ENCODE assay signal across 30 cellular contexts in the genomic region with DNA sequence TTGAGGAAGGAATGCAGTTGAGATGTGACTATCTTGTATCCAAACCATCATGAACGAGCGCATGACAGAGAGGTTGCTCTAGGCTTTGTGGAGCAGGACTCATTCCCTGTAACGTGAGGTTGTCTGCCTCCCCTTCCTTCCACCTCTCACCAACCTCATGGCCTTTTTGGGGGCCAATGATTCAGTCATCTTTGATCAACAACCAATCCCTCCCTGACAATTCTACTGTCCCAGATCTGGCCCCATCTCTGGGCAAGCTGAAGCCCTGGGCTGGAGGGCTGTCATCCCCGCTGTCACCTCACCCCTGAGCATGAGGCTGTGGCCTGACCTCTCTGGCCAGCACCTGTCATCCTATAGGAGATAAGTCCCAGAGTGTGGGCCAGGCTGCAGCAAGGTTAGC. TPM values are rescaled to one million over a fixed set of nuclear protein-coding genes. Genes with fewer than 3 reads are reported as not detected.
"Had no signal": no experiment of that assay in that cellular context is flagged by ENCODE, and none has a peak within 500 bp of the region (broad histone marks: within the 10 kb centered on the region; RNA-seq: fewer than 3 reads in every experiment).

No MANE protein-coding gene starts in this region.

- ATAC-seq: activated CD8-positive, alpha-beta T cell treated with anti-CD3 and anti-CD28 coated beads for 36 hours; activated naive CD4-positive, alpha-beta T cell treated with anti-CD3 and anti-CD28 coated beads, Interleukin-2, amount 50 U/mL, for 72 hours; activated T-cell treated with anti-CD3 and anti-CD28 coated beads, Interleukin-2, amount 50 U/mL, for 72 hours; effector memory CD8-positive, alpha-beta T cell; foreskin keratinocyte; gastrocnemius medialis; heart left ventricle; WTC11 had no signal

- H3K27ac Mint-ChIP-seq: activated CD8-positive, alpha-beta T cell treated with anti-CD3 and anti-CD28 coated beads for 36 hours; activated naive CD4-positive, alpha-beta T cell treated with anti-CD3 and anti-CD28 coated beads, Interleukin-2, amount 10 ng/mL, durations not matched to agents 7 days and 5 days; activated naive CD4-positive, alpha-beta T cell treated with anti-CD3 and anti-CD28 coated beads, Interleukin-2, amount 50 U/mL, for 72 hours; activated naive CD8-positive, alpha-beta T cell treated with anti-CD3 and anti-CD28 coated beads, Interleukin-2, amount 10 ng/mL, durations not matched to agents 7 days and 5 days; activated T-cell treated with anti-CD3 and anti-CD28 coated beads, Interleukin-2, amount 50 U/mL, for 24 hours; activated T-cell treated with anti-CD3 and anti-CD28 coated beads, Interleukin-2, amount 50 U/mL, for 72 hours; brain; effector memory CD8-positive, alpha-beta T cell; WTC11 had no signal

- H3K9me3 Mint-ChIP-seq: activated CD8-positive, alpha-beta T cell treated with anti-CD3 and anti-CD28 coated beads for 36 hours; activated naive CD4-positive, alpha-beta T cell treated with anti-CD3 and anti-CD28 coated beads, Interleukin-2, amount 10 ng/mL, durations not matched to agents 7 days and 5 days; activated naive CD4-positive, alpha-beta T cell treated with anti-CD3 and anti-CD28 coated beads, Interleukin-2, amount 50 U/mL, for 72 hours; activated naive CD8-positive, alpha-beta T cell treated with anti-CD3 and anti-CD28 coated beads, Interleukin-2, amount 10 ng/mL, durations not matched to agents 7 days and 5 days; activated T-cell treated with anti-CD3 and anti-CD28 coated beads, Interleukin-2, amount 50 U/mL, for 24 hours; activated T-cell treated with anti-CD3 and anti-CD28 coated beads, Interleukin-2, amount 50 U/mL, for 72 hours; brain; central memory CD8-positive, alpha-beta T cell; effector memory CD8-positive, alpha-beta T cell; WTC11 had no signal

- H3K27me3 Mint-ChIP-seq: brain had no signal

- FAIRE-seq: colon had no signal

- H3K36me3 Mint-ChIP-seq: activated naive CD4-positive, alpha-beta T cell treated with anti-CD3 and anti-CD28 coated beads, Interleukin-2, amount 10 ng/mL, durations not matched to agents 7 days and 5 days; activated naive CD4-positive, alpha-beta T cell treated with anti-CD3 and anti-CD28 coated beads, Interleukin-2, amount 50 U/mL, for 72 hours; activated naive CD8-positive, alpha-beta T cell treated with anti-CD3 and anti-CD28 coated beads, Interleukin-2, amount 10 ng/mL, durations not matched to agents 7 days and 5 days; brain had no signal

- DNase-seq: activated CD4-positive, alpha-beta T cell treated with anti-CD3 and anti-CD28 coated beads for 1 hour; activated CD4-positive, alpha-beta T cell treated with anti-CD3 and anti-CD28 coated beads for 4 hours; activated CD4-positive, alpha-beta T cell treated with anti-CD3 and anti-CD28 coated beads, Interleukin-2, amount 50 U/mL, for 1 hour; activated CD4-positive, alpha-beta T cell treated with anti-CD3 and anti-CD28 coated beads, Interleukin-2, amount 50 U/mL, for 48 hours; activated CD8-positive, alpha-beta memory T cell treated with anti-CD3 and anti-CD28 coated beads, Interleukin-2, amount 50 U/mL, for 48 hours; activated CD8-positive, alpha-beta T cell treated with anti-CD3 and anti-CD28 coated beads for 36 hours; activated gamma-delta T cell; activated naive CD4-positive, alpha-beta T cell; activated naive CD4-positive, alpha-beta T cell treated with anti-CD3 and anti-CD28 coated beads, Interleukin-2, amount 10 ng/mL, durations not matched to agents 7 days and 5 days; activated naive CD8-positive, alpha-beta T cell treated with anti-CD3 and anti-CD28 coated beads, Interleukin-2, amount 10 ng/mL, durations not matched to agents 7 days and 5 days; activated T-cell treated with anti-CD3 and anti-CD28 coated beads for 4 hours; activated T-cell treated with anti-CD3 and anti-CD28 coated beads, Interleukin-2, amount 50 U/mL, for 24 hours; activated T-cell treated with anti-CD3 and anti-CD28 coated beads, Interleukin-2, amount 50 U/mL, for 72 hours; cortex of kidney; dermis blood vessel endothelial cell; effector CD4-positive, alpha-beta T cell; effector memory CD8-positive, alpha-beta T cell; erythroblast; foreskin keratinocyte; gastrocnemius medialis; glutamatergic neuron; heart left ventricle; T-helper 2 cell had no signal

- H3K4me3 Mint-ChIP-seq: activated CD8-positive, alpha-beta T cell treated with anti-CD3 and anti-CD28 coated beads for 36 hours; activated naive CD4-positive, alpha-beta T cell treated with anti-CD3 and anti-CD28 coated beads, Interleukin-2, amount 10 ng/mL, durations not matched to agents 7 days and 5 days; activated naive CD8-positive, alpha-beta T cell treated with anti-CD3 and anti-CD28 coated beads, Interleukin-2, amount 10 ng/mL, durations not matched to agents 7 days and 5 days; activated T-cell treated with anti-CD3 and anti-CD28 coated beads, Interleukin-2, amount 50 U/mL, for 24 hours; activated T-cell treated with anti-CD3 and anti-CD28 coated beads, Interleukin-2, amount 50 U/mL, for 72 hours; brain; central memory CD8-positive, alpha-beta T cell; effector memory CD8-positive, alpha-beta T cell; WTC11 had no signal

RNA-seq across cellular contexts. Expression of gene MTARC1, which starts 19.7 kb away (rescaled TPM):
- total RNA-seq: activated CD8-positive, alpha-beta memory T cell treated with anti-CD3 and anti-CD28 coated beads for 36 hours; activated CD8-positive, alpha-beta T cell treated with anti-CD3 and anti-CD28 coated beads for 36 hours; activated naive CD4-positive, alpha-beta T cell treated with anti-CD3 and anti-CD28 coated beads, Interleukin-2, amount 50 U/mL, for 72 hours; activated naive CD8-positive, alpha-beta T cell treated with anti-CD3 and anti-CD28 coated beads, Interleukin-2, amount 10 ng/mL, durations not matched to agents 7 days and 5 days; activated T-cell treated with anti-CD3 and anti-CD28 coated beads, Interleukin-2, amount 50 U/mL, for 72 hours; T-helper 1 cell treated with Interleukin-12 subunit alpha and Interleukin-12 subunit beta and Interleukin-4 antibody, amounts not matched to agents 30 ng/mL and 1 ng/mL, for 36 hours had no signal

RNA-seq across cellular contexts. Expression of gene MTARC2, which starts 58.3 kb away (rescaled TPM):
- total RNA-seq: activated CD8-positive, alpha-beta memory T cell treated with anti-CD3 and anti-CD28 coated beads for 36 hours; activated CD8-positive, alpha-beta T cell treated with anti-CD3 and anti-CD28 coated beads for 36 hours; activated naive CD4-positive, alpha-beta T cell treated with anti-CD3 and anti-CD28 coated beads, Interleukin-2, amount 50 U/mL, for 72 hours; activated naive CD8-positive, alpha-beta T cell treated with anti-CD3 and anti-CD28 coated beads, Interleukin-2, amount 10 ng/mL, durations not matched to agents 7 days and 5 days; activated T-cell treated with anti-CD3 and anti-CD28 coated beads, Interleukin-2, amount 50 U/mL, for 72 hours; T-helper 1 cell treated with Interleukin-12 subunit alpha and Interleukin-12 subunit beta and Interleukin-4 antibody, amounts not matched to agents 30 ng/mL and 1 ng/mL, for 36 hours had no signal
